In the genomic region with DNA sequence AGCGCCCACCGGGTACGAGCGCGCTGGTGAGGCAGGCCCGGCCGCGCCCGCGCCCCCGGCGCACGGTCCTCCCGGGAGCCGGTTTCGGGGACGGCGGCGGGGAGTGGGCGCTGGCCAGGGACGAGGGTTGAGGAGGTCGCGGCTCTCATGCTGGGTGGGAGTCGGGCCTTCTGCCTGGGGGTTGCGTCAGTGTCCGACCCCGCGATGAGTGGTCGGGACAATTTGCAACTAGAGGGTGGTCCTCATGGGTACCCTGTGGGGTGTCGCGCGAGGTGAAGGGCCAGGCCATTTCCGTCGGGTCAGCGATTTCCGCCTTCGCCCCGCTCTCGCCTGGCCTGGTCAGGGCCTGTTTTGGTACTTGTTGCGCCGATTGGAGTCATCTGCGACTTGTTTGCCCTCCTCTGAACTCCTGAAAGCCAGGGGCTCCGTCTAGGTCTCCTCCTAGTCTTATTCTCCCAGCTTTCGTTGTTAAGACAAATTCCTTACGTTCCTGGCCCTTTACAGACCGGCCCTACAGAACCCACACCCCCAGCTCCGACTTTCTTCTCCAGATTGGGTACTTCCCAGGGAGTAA, we compare ENCODE assay signal across 8 cellular contexts. TPM values are rescaled to one million over a fixed set of nuclear protein-coding genes. Genes with fewer than 3 reads are reported as not detected.
DNase-seq lines count a peak whose midpoint lies in the region; ATAC-seq, FAIRE-seq and TF ChIP-seq lines count a peak whose summit lies in the region.

No MANE protein-coding gene starts in this region.

- ATAC-seq in CD4-positive, CD25-positive, alpha-beta regulatory T cell (ENCODE audit: low read depth in 2 of 2) = no peak
- ATAC-seq in GM19438 (IDR thresholded peaks at IDR 0.05; ENCODE audit: low read depth, unreplicated experiment) = peak; percentile 6
- peak in 1 of 2 donors; percentile 6 for ATAC-seq in stimulated activated naive B cell treated with anti-CD40 and anti-IgM and Interleukin-4, amounts not matched to agents 10 μg/mL and 1 μg/mL and 100 μg/mL, for 72 hours (replicated peaks)

- peak overlapping the region; percentile 73 to 97 (median 94) for H3K27ac Mint-ChIP-seq in CD4-positive, CD25-positive, alpha-beta regulatory T cell
- H3K27ac Mint-ChIP-seq in stimulated activated naive B cell treated with anti-CD40 and anti-IgM and Interleukin-4, amounts not matched to agents 10 μg/mL and 1 μg/mL and 100 μg/mL, for 72 hours = peak overlapping the region; percentile 95

- H3K27me3 ChIP-seq in CD4-positive, CD25-positive, alpha-beta regulatory T cell (ENCODE audit: control insufficient read depth, insufficient read depth, low read length) = no peaks in the 10 kb centered on the region

- no peak for FAIRE-seq in kidney (lab: Jason Lieb, UNC)

- H3K4me1 ChIP-seq in CD4-positive, CD25-positive, alpha-beta regulatory T cell (ENCODE audit: control insufficient read depth, insufficient read depth, low read length, poor library complexity, severe bottlenecking) = peaks cover 53% of the 10 kb centered on the region
- peaks cover 31% of the 10 kb centered on the region in 2 donors for H3K4me1 ChIP-seq in kidney (ENCODE audit: control insufficient read depth in 1 of 2, insufficient read depth in 1 of 2, low read depth in 1 of 2, low read length in 2 of 2)

- in situ Hi-C loops in astrocyte of the spinal cord (cut with HindIII; ENCODE audit: low sequenced_read_pairs) = no loop called here

- intact Hi-C loops in kidney (cut with DNase I) = no loop called here

- no peak for DNase-seq in CD4-positive, CD25-positive, alpha-beta regulatory T cell
- peak; percentile 29 for DNase-seq in astrocyte of the spinal cord (ENCODE audit: low read depth, low spot score)
- peak; percentile 81 for DNase-seq in kidney
- no peak for DNase-seq in stimulated activated naive B cell treated with anti-CD40 and anti-IgM and Interleukin-4, amounts not matched to agents 10 μg/mL and 1 μg/mL and 100 μg/mL, for 72 hours
- no peak for DNase-seq in mesenteric fat pad (ENCODE audit: low spot score)
- DNase-seq in NCI-H774 (lab: John Stamatoyannopoulos, UW) = no peak

- H3K36me3 ChIP-seq in CD4-positive, CD25-positive, alpha-beta regulatory T cell (ENCODE audit: control insufficient read depth, insufficient read depth, low read length) = no peaks in the 10 kb centered on the region
- H3K36me3 ChIP-seq in KOPT-K1 (ENCODE audit: insufficient read depth, low read length) (no peaks in the 10 kb centered on the region), kidney (ENCODE audit: control insufficient read depth in 1 of 2, insufficient read depth in 2 of 2, low read length in 2 of 2) (no peaks in the 10 kb centered on the region)

- peak overlapping the region; percentile 52 to 96 (median 88) for H3K4me3 Mint-ChIP-seq in CD4-positive, CD25-positive, alpha-beta regulatory T cell
- peak overlapping the region; percentile 88 to 89 for H3K4me3 Mint-ChIP-seq in stimulated activated naive B cell treated with anti-CD40 and anti-IgM and Interleukin-4, amounts not matched to agents 10 μg/mL and 1 μg/mL and 100 μg/mL, for 72 hours

- H3K9me3 ChIP-seq in CD4-positive, CD25-positive, alpha-beta regulatory T cell (ENCODE audit: control insufficient read depth in 2 of 2, low read length in 2 of 2) = no peaks in the 10 kb centered on the region
- H3K9me3 ChIP-seq in KOPT-K1 (ENCODE audit: insufficient read depth, low read length, poor library complexity, severe bottlenecking) = no peaks in the 10 kb centered on the region
- H3K9me3 ChIP-seq in kidney (ENCODE audit: control insufficient read depth in 1 of 2, low read length in 2 of 2) = no peaks in the 10 kb centered on the region

- TF ChIP-seq CTCF in astrocyte of the spinal cord (IDR thresholded peaks at IDR 0.05; ENCODE audit: low read depth, low read length) = no peak
- TF ChIP-seq CTCF in kidney (IDR thresholded peaks at IDR 0.05; ENCODE audit: borderline replicate concordance, extremely low read depth, insufficient read depth) = no peak

- H3K27ac ChIP-seq in CD4-positive, CD25-positive, alpha-beta regulatory T cell (ENCODE audit: insufficient read depth, low read length, poor library complexity, severe bottlenecking) = peak overlapping the region; percentile 87
- peak overlapping the region; percentile 96 for H3K27ac ChIP-seq in KOPT-K1 (ENCODE audit: low read depth, low read length, poor library complexity, severe bottlenecking)
- peak overlapping the region; percentile 95 to 98 for H3K27ac ChIP-seq in kidney (ENCODE audit: low read depth in 2 of 2, low read length in 2 of 2)

- no peaks in the 10 kb centered on the region for H3K27me3 Mint-ChIP-seq in CD4-positive, CD25-positive, alpha-beta regulatory T cell
- H3K27me3 Mint-ChIP-seq in stimulated activated naive B cell treated with anti-CD40 and anti-IgM and Interleukin-4, amounts not matched to agents 10 μg/mL and 1 μg/mL and 100 μg/mL, for 72 hours = no peaks in the 10 kb centered on the region

- no peaks in the 10 kb centered on the region for H3K9me3 Mint-ChIP-seq in CD4-positive, CD25-positive, alpha-beta regulatory T cell
- no peaks in the 10 kb centered on the region for H3K9me3 Mint-ChIP-seq in stimulated activated naive B cell treated with anti-CD40 and anti-IgM and Interleukin-4, amounts not matched to agents 10 μg/mL and 1 μg/mL and 100 μg/mL, for 72 hours

- H3K36me3 Mint-ChIP-seq in CD4-positive, CD25-positive, alpha-beta regulatory T cell = no peaks in the 10 kb centered on the region
- H3K36me3 Mint-ChIP-seq in stimulated activated naive B cell treated with anti-CD40 and anti-IgM and Interleukin-4, amounts not matched to agents 10 μg/mL and 1 μg/mL and 100 μg/mL, for 72 hours = peaks cover 0 to 2% of the 10 kb centered on the region in 2 donors

- peak overlapping the region; percentile 95 to 97 for H3K9ac ChIP-seq in kidney (ENCODE audit: low read length in 2 of 2)

- H3K4me1 Mint-ChIP-seq in CD4-positive, CD25-positive, alpha-beta regulatory T cell = peaks cover 28 to 63% (median 37%) of the 10 kb centered on the region in 4 donors
- peaks cover 30 to 45% of the 10 kb centered on the region in 2 donors for H3K4me1 Mint-ChIP-seq in stimulated activated naive B cell treated with anti-CD40 and anti-IgM and Interleukin-4, amounts not matched to agents 10 μg/mL and 1 μg/mL and 100 μg/mL, for 72 hours

- H3K4me3 ChIP-seq in CD4-positive, CD25-positive, alpha-beta regulatory T cell (ENCODE audit: low read depth, low read length) = peak overlapping the region; percentile 84
- H3K4me3 ChIP-seq in astrocyte of the spinal cord (ENCODE audit: low read depth, low read length) (peak overlapping the region; percentile 89), kidney (ENCODE audit: low read length in 2 of 2) (peak overlapping the region; percentile 88 to 90)

RNA-seq across cellular contexts. Expression of a gene that starts 14.9 kb away (rescaled TPM):
- 48.9 TPM for total RNA-seq in CD4-positive, CD25-positive, alpha-beta regulatory T cell
- polyA plus RNA-seq in CD4-positive, CD25-positive, alpha-beta regulatory T cell = 10 to 100 TPM; 38.8 to 50.0 (median 43.8) TPM
- total RNA-seq in kidney = 51.6 TPM
- polyA plus RNA-seq in kidney (ENCODE audit: insufficient read depth, low read depth, low replicate concordance) = 66.6 TPM
- total RNA-seq in mesenteric fat pad = 39.1 TPM

RNA-seq across cellular contexts. Expression of a gene that starts 15.1 kb away (rescaled TPM):
- 4.7 TPM for total RNA-seq in CD4-positive, CD25-positive, alpha-beta regulatory T cell
- polyA plus RNA-seq in CD4-positive, CD25-positive, alpha-beta regulatory T cell = 1 to 10 TPM; 1.5 to 2.3 (median 1.9) TPM
- total RNA-seq in kidney = 3.4 TPM
- polyA plus RNA-seq in kidney (ENCODE audit: insufficient read depth, low read depth, low replicate concordance) = 0.99 TPM
- 2.4 TPM for total RNA-seq in mesenteric fat pad

RNA-seq across cellular contexts. Expression of a gene that starts 36.9 kb away (rescaled TPM):
- total RNA-seq in CD4-positive, CD25-positive, alpha-beta regulatory T cell = not detected
- polyA plus RNA-seq in CD4-positive, CD25-positive, alpha-beta regulatory T cell = not detected
- total RNA-seq in kidney (not detected), mesenteric fat pad (not detected)
- not detected for polyA plus RNA-seq in kidney (ENCODE audit: insufficient read depth, low read depth, low replicate concordance)

RNA-seq across cellular contexts. Expression of a gene that starts 42.4 kb away (rescaled TPM):
- total RNA-seq in CD4-positive, CD25-positive, alpha-beta regulatory T cell = 11.3 TPM
- 10 to 100 TPM; 20.6 to 35.1 (median 21.3) TPM for polyA plus RNA-seq in CD4-positive, CD25-positive, alpha-beta regulatory T cell
- total RNA-seq in kidney = 44.8 TPM
- 39.3 TPM for polyA plus RNA-seq in kidney (ENCODE audit: insufficient read depth, low read depth, low replicate concordance)
- 20.0 TPM for total RNA-seq in mesenteric fat pad

RNA-seq across cellular contexts. Expression of a gene that starts 57.4 kb away (rescaled TPM):
- total RNA-seq in CD4-positive, CD25-positive, alpha-beta regulatory T cell = 5.4 TPM
- polyA plus RNA-seq in CD4-positive, CD25-positive, alpha-beta regulatory T cell = 10 to 100 TPM; 10.5 to 18.4 (median 16.1) TPM
- total RNA-seq in kidney = 12.4 TPM
- polyA plus RNA-seq in kidney (ENCODE audit: insufficient read depth, low read depth, low replicate concordance) = 10.9 TPM
- 7.6 TPM for total RNA-seq in mesenteric fat pad

Comparison
In these comparisons a context has a peak if more than half of its experiments do, and no peak if none do; other contexts are left out.
1. DNase-seq: peak in astrocyte of the spinal cord (single experiment) and kidney (single experiment); none in CD4-positive, CD25-positive, alpha-beta regulatory T cell (0 of 3), stimulated activated naive B cell treated with anti-CD40 and anti-IgM and Interleukin-4, amounts not matched to agents 10 μg/mL and 1 μg/mL and 100 μg/mL, for 72 hours (single experiment), mesenteric fat pad (single experiment) and NCI-H774 (single experiment).
2. Peak in every context shown above with its lines, with median percentiles within 50 percentile points of each other: H3K27ac ChIP-seq and H3K4me3 ChIP-seq.